In the genomic region with DNA sequence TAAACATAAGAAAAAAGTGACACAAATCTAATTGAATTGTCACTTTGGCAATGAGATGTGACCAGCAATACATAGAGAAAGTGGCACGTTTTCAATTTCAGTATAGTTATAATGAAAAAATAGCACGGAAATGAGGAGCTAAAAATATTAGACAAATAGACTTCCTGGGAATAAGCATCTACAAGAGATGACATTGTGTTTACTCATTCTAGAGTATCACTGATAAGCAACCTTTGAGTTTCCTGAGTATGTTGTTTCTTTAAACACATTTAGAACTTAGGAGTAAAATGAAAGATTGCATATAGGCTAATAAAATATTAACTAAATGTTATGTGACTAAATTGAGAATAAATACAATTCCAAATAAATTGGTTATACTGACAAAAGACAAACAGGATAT, we compare ENCODE assay signal across 29 cellular contexts.
"Had no signal": no experiment of that assay in that cellular context is flagged by ENCODE, and none has a peak within 500 bp of the region (broad histone marks: within the 10 kb centered on the region; RNA-seq: fewer than 3 reads in every experiment).

No MANE protein-coding gene starts in this region.

- H3K27ac ChIP-seq: colonic mucosa, esophagus squamous epithelium, neutrophil, parathyroid adenoma, right atrium auricular region, suprapubic skin, transverse colon, upper lobe of right lung, vagina had no signal

- DNase-seq: colonic mucosa; effector memory CD8-positive, alpha-beta T cell; erythroblast; esophagus squamous epithelium; foreskin melanocyte; hypothalamus; immature natural killer cell; mesenchymal stem cell; mucosa of descending colon; naive B cell; stimulated activated CD4-positive, alpha-beta T cell treated with anti-CD3 and anti-CD28 coated beads, Interleukin-12 subunit alpha, Interleukin-12 subunit beta, amount 100 ng/mL, for 4 hours; stimulated activated CD4-positive, alpha-beta T cell treated with anti-CD3 and anti-CD28 coated beads, Interleukin-1b, Interleukin-23, amount 100 ng/mL, for 48 hours; stimulated activated CD4-positive, alpha-beta T cell treated with anti-CD3 and anti-CD28 coated beads, Interleukin-4, amount 100 ng/mL, for 1 hour; stimulated activated CD8-positive, alpha-beta memory T cell treated with anti-CD3 and anti-CD28 coated beads, Interleukin-4, amount 100 ng/mL, for 48 hours; stimulated activated naive CD4-positive, alpha-beta T cell; stimulated activated naive CD8-positive, alpha-beta T cell treated with anti-CD3 and anti-CD28 coated beads, Interleukin-15, amount 100 ng/mL, for 72 hours; transverse colon; upper lobe of right lung had no signal

- H3K4me2 ChIP-seq: smooth muscle cell had no signal

- FAIRE-seq: endometrium, keratinocyte had no signal

- H3K4me3 ChIP-seq: colonic mucosa, esophagus squamous epithelium, mucosa of descending colon, right atrium auricular region, smooth muscle cell, suprapubic skin, transverse colon, upper lobe of right lung, vagina had no signal

- H3K36me3 ChIP-seq: colonic mucosa, esophagus squamous epithelium, neutrophil, right atrium auricular region, suprapubic skin, transverse colon, upper lobe of right lung, vagina had no signal

- ATAC-seq: effector memory CD8-positive, alpha-beta T cell; left lobe of liver; mucosa of descending colon; natural killer cell treated with Interleukin-12 subunit alpha and Interleukin-12 subunit beta and Interleukin-15 and Interleukin-18, amount 100 ng/mL, for 72 hours; sciatic nerve; stimulated activated naive CD8-positive, alpha-beta T cell treated with anti-CD3 and anti-CD28 coated beads, Interleukin-15, amount 100 ng/mL, for 72 hours; upper lobe of right lung had no signal

- H3K4me1 ChIP-seq: colonic mucosa, esophagus squamous epithelium, parathyroid adenoma, right atrium auricular region, suprapubic skin, transverse colon, upper lobe of right lung, vagina had no signal

- H3K9me3 ChIP-seq: colonic mucosa, esophagus squamous epithelium, mucosa of descending colon, neutrophil, right atrium auricular region, suprapubic skin, transverse colon, upper lobe of right lung, vagina had no signal

- H3K27me3 ChIP-seq: colonic mucosa, esophagus squamous epithelium, neutrophil, right atrium auricular region, suprapubic skin, transverse colon, upper lobe of right lung, vagina had no signal
